Comparison of ENCODE assay signal across 18 cellular contexts in the genomic region with DNA sequence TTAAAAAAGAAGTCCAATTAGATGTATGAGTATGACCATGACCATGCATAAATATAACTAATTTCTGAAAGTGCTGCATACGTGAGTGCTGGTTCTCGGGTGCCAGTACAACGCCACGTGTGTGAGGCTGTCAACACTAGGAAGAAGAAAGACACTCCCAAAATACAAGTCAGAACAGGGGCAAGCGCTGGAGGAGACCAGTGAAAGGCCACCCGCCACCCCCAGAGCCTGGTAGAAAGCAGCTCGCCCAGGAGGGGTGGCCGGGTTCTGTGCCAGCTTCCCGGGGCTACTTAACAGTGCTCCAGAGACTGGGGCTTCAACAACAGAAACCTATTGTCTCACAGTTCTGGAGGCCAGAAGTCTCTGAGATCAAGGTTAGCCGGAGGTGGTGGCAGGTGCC.
DNase-seq lines count a peak whose midpoint lies in the region; ATAC-seq, FAIRE-seq and TF ChIP-seq lines count a peak whose summit lies in the region.
"Had no signal": no experiment of that assay in that cellular context is flagged by ENCODE, and none has a peak within 500 bp of the region (broad histone marks: within the 10 kb centered on the region; RNA-seq: fewer than 3 reads in every experiment).

No MANE protein-coding gene starts in this region.

- ATAC-seq in T-helper 17 cell = no peak
- no peak for ATAC-seq in left lung
- no peak for ATAC-seq in GM21825 (IDR thresholded peaks at IDR 0.05; ENCODE audit: unreplicated experiment)
- ATAC-seq: HCT116 had no signal

- H3K9me3 ChIP-seq in BLaER1 (peaks cover 42% of the 10 kb centered on the region), T-helper 17 cell (ENCODE audit: control insufficient read depth, low read length, poor library complexity, severe bottlenecking) (no peaks in the 10 kb centered on the region), left lung (no peaks in the 10 kb centered on the region), sigmoid colon (no peaks in the 10 kb centered on the region)

- H3K4me3 ChIP-seq in BLaER1 (no peak overlapping the region), left lung (no peak overlapping the region), sigmoid colon (no peak overlapping the region)

- H3K27ac ChIP-seq in BLaER1 (no peak overlapping the region), left lung (no peak overlapping the region), sigmoid colon (no peak overlapping the region)
- H3K27ac ChIP-seq: HL-60 had no signal

- FAIRE-seq in RCC 7860 (lab: Jason Lieb, UNC) = no peak

- H3K27me3 ChIP-seq in BLaER1 = no peaks in the 10 kb centered on the region
- H3K27me3 ChIP-seq in left lung = no peaks in the 10 kb centered on the region
- H3K27me3 ChIP-seq in sigmoid colon = no peaks in the 10 kb centered on the region

- H3K36me3 ChIP-seq in BLaER1 (no peaks in the 10 kb centered on the region), left lung (no peaks in the 10 kb centered on the region), sigmoid colon (no peaks in the 10 kb centered on the region)

- TF ChIP-seq EP300 in sigmoid colon (IDR thresholded peaks at IDR 0.05) = no peak

- H4K20me1 ChIP-seq in BLaER1 = no peaks in the 10 kb centered on the region

- H3K27ac Mint-ChIP-seq in T-helper 17 cell = peak overlapping the region; percentile 9
- H3K27ac Mint-ChIP-seq: B cell; CD4-positive, alpha-beta T cell; HFFc6 had no signal

- intact Hi-C loops in left lung (cut with DNase I) (no loop called here), sigmoid colon (cut with DNase I) (no loop called here)

- H3K4me3 Mint-ChIP-seq in T-helper 17 cell = no peak overlapping the region
- H3K4me3 Mint-ChIP-seq: CD4-positive, alpha-beta T cell; HFFc6 had no signal

- no peak for TF ChIP-seq POLR2A in sigmoid colon (IDR thresholded peaks at IDR 0.05)

- H3K4me1 Mint-ChIP-seq in T-helper 17 cell = peaks cover 19% of the 10 kb centered on the region

- TF ChIP-seq CTCF in left lung (IDR thresholded peaks at IDR 0.05) = no peak
- no peak for TF ChIP-seq CTCF in sigmoid colon (IDR thresholded peaks at IDR 0.05)

- WGBS in sigmoid colon, 2 donors = 90 to 93% methylated on average over 10 of the region's 10 CpGs

- H3K9ac ChIP-seq in BLaER1 = no peak overlapping the region

- H3K27me3 Mint-ChIP-seq in T-helper 17 cell = peaks cover 18% of the 10 kb centered on the region
- H3K27me3 Mint-ChIP-seq: CD4-positive, alpha-beta T cell had no signal

- peaks cover 62% of the 10 kb centered on the region for H3K4me1 ChIP-seq in BLaER1
- no peaks in the 10 kb centered on the region for H3K4me1 ChIP-seq in left lung
- no peaks in the 10 kb centered on the region for H3K4me1 ChIP-seq in sigmoid colon

- peak overlapping the region; percentile 13; the same call in 1 of the 2 replicates for H3K4me2 ChIP-seq in BLaER1

- no peaks in the 10 kb centered on the region for H3K36me3 Mint-ChIP-seq in T-helper 17 cell (ENCODE audit: low read depth)

- DNase-seq in T-helper 17 cell (no peak), left lung (peak; percentile 25 to 49), sigmoid colon (peak; percentile 45), kidney tubule cell (ENCODE audit: low spot score) (no peak), RCC 7860 (ENCODE audit: low spot score) (no peak)
- DNase-seq: C1 segment of cervical spinal cord; CD4-positive, alpha-beta T cell; DMS153; DMS79; GDM1; GOT3; H7; HFFc6 had no signal

Comparison
In these comparisons a context has a peak if more than half of its experiments do, and no peak if none do; other contexts are left out.
1. DNase-seq: peak in left lung (2 of 2) and sigmoid colon (single experiment); none in T-helper 17 cell (0 of 3), kidney tubule cell (single experiment) and RCC 7860 (single experiment).